12 cellular contexts compared by ENCODE assay signal in genomic region chr1:160115545-160116276, GRCh38. TPM values are rescaled to one million over a fixed set of nuclear protein-coding genes. Genes with fewer than 3 reads are reported as not detected.
DNase-seq lines count a peak whose midpoint lies in the region; ATAC-seq and TF ChIP-seq lines count a peak whose summit lies in the region.
"Had no signal": no experiment of that assay in that cellular context is flagged by ENCODE, and none has a peak within 500 bp of the region (broad histone marks: within the 10 kb centered on the region; RNA-seq: fewer than 3 reads in every experiment).

Gene ATP1A2 (plus strand): TSS chr1:160115759. CDS start chr1:160115862, 103 bp downstream.

- H3K27me3 ChIP-seq in iPS-18a (ENCODE audit: control insufficient read depth, insufficient read depth, low read length) (no peaks in the 10 kb centered on the region), ovary (no peaks in the 10 kb centered on the region), aorta (ENCODE audit: control insufficient read depth in 1 of 2, insufficient read depth in 2 of 2, low read length in 1 of 2) (no peaks in the 10 kb centered on the region)

- H3K4me3 ChIP-seq in iPS-18a (ENCODE audit: low read length): peak within 1 kb of the TSS; percentile 60
- no peak within 1 kb of the TSS for H3K4me3 ChIP-seq in ovary
- H3K4me3 ChIP-seq in aorta (ENCODE audit: low read length in 2 of 2): peak within 1 kb of the TSS; percentile 1 to 72

- H3K9me3 ChIP-seq in iPS-18a (ENCODE audit: control insufficient read depth, low read depth, low read length) (no peaks in the 10 kb centered on the region), ovary (no peaks in the 10 kb centered on the region), aorta (ENCODE audit: control insufficient read depth, low read length) (no peaks in the 10 kb centered on the region)
- H3K9me3 ChIP-seq: neutrophil had no signal

- no peaks in the 10 kb centered on the region for H3K36me3 Mint-ChIP-seq in progenitor cell of endocrine pancreas (ENCODE audit: insufficient read depth)
- H3K36me3 Mint-ChIP-seq in natural killer cell: no peaks in the 10 kb centered on the region

- peak within 1 kb of the TSS; percentile 21 for H3K9ac ChIP-seq in iPS-18a (ENCODE audit: low read length)

- H3K36me3 ChIP-seq in iPS-18a (ENCODE audit: control insufficient read depth, low read depth, low read length) (no peaks in the 10 kb centered on the region), ovary (no peaks in the 10 kb centered on the region), aorta (ENCODE audit: control insufficient read depth in 1 of 2, insufficient read depth in 2 of 2, low read length in 1 of 2) (no peaks in the 10 kb centered on the region)
- H3K36me3 ChIP-seq: neutrophil had no signal

- no peak for TF ChIP-seq POLR2A in ovary (IDR thresholded peaks at IDR 0.05)

- H3K4me1 Mint-ChIP-seq in progenitor cell of endocrine pancreas (ENCODE audit: low read depth) (peaks cover 2% of the 10 kb centered on the region), natural killer cell (no peaks in the 10 kb centered on the region)
- no peaks in the 10 kb centered on the region for H3K4me1 Mint-ChIP-seq in stimulated activated naive CD8-positive, alpha-beta T cell treated with anti-CD3 and anti-CD28 coated beads, Interleukin-15, amount 100 ng/mL, for 72 hours
- H3K4me1 Mint-ChIP-seq: activated B cell treated with CpG ODN at 0.5 μM for 24 hours; activated T-helper 17 cell treated with anti-CD3 and anti-CD28 coated beads, Interleukin-2, amount 50 U/mL, for 72 hours had no signal

- H3K27me3 Mint-ChIP-seq in progenitor cell of endocrine pancreas (peaks cover 48% of the 10 kb centered on the region), natural killer cell (ENCODE audit: low read depth in 2 of 2) (peaks cover under 1 to 24% of the 10 kb centered on the region in 2 donors)
- peaks cover 10% of the 10 kb centered on the region for H3K27me3 Mint-ChIP-seq in stimulated activated naive CD8-positive, alpha-beta T cell treated with anti-CD3 and anti-CD28 coated beads, Interleukin-15, amount 100 ng/mL, for 72 hours

- H3K4me3 Mint-ChIP-seq in progenitor cell of endocrine pancreas (ENCODE audit: low read depth) (no peak within 1 kb of the TSS), natural killer cell (no peak within 1 kb of the TSS)
- H3K4me3 Mint-ChIP-seq in stimulated activated naive CD8-positive, alpha-beta T cell treated with anti-CD3 and anti-CD28 coated beads, Interleukin-15, amount 100 ng/mL, for 72 hours: no peak within 1 kb of the TSS
- H3K4me3 Mint-ChIP-seq: activated B cell treated with CpG ODN at 0.5 μM for 24 hours; activated T-helper 17 cell treated with anti-CD3 and anti-CD28 coated beads, Interleukin-2, amount 50 U/mL, for 72 hours had no signal

- WGBS in ovary, 3 donors: 26 to 33% (median 30%) methylated on average over 16 of the region's 16 CpGs
- 3 to 6% methylated on average over 15 to 16 of the region's 16 CpGs for WGBS in aorta, 2 donors

- H3K9me3 Mint-ChIP-seq in progenitor cell of endocrine pancreas (ENCODE audit: low read depth) (no peaks in the 10 kb centered on the region), natural killer cell (no peaks in the 10 kb centered on the region)
- no peaks in the 10 kb centered on the region for H3K9me3 Mint-ChIP-seq in stimulated activated naive CD8-positive, alpha-beta T cell treated with anti-CD3 and anti-CD28 coated beads, Interleukin-15, amount 100 ng/mL, for 72 hours
- H3K9me3 Mint-ChIP-seq: activated B cell treated with CpG ODN at 0.5 μM for 24 hours; activated T-helper 17 cell treated with anti-CD3 and anti-CD28 coated beads, Interleukin-2, amount 50 U/mL, for 72 hours had no signal

- DNase-seq in cerebellum (ENCODE audit: low spot score) (no peak), ovary (peak in 1 of 5 donors; percentile 49), aorta (no peak), progenitor cell of endocrine pancreas (ENCODE audit: low spot score, unreplicated experiment) (no peak), natural killer cell (no peak)
- DNase-seq in stimulated activated naive CD8-positive, alpha-beta T cell treated with anti-CD3 and anti-CD28 coated beads, Interleukin-15, amount 100 ng/mL, for 72 hours: no peak
- DNase-seq: activated B cell treated with CpG ODN at 0.5 μM for 24 hours, cortex of kidney, MM.1S had no signal

- H3K27ac ChIP-seq in iPS-18a (ENCODE audit: low read length): no peak within 1 kb of the TSS
- peak within 1 kb of the TSS in 1 of 2 donors; percentile 60 for H3K27ac ChIP-seq in ovary
- peak within 1 kb of the TSS; percentile 63 to 81 for H3K27ac ChIP-seq in aorta (ENCODE audit: low read depth in 1 of 2, low read length in 2 of 2)
- H3K27ac ChIP-seq: neutrophil had no signal

- no peak for TF ChIP-seq EP300 in ovary (IDR thresholded peaks at IDR 0.05)

- ATAC-seq in aorta (ENCODE audit: low FRiP score) (peak; percentile 70), natural killer cell (no peak)
- no peak for ATAC-seq in stimulated activated naive CD8-positive, alpha-beta T cell treated with anti-CD3 and anti-CD28 coated beads, Interleukin-15, amount 100 ng/mL, for 72 hours
- ATAC-seq: activated T-helper 17 cell treated with anti-CD3 and anti-CD28 coated beads, Interleukin-2, amount 50 U/mL, for 72 hours had no signal

- TF ChIP-seq CTCF in ovary (IDR thresholded peaks at IDR 0.05) (no peak), progenitor cell of endocrine pancreas (IDR thresholded peaks at IDR 0.05; ENCODE audit: unreplicated experiment) (no peak), natural killer cell (IDR thresholded peaks at IDR 0.05) (no peak)

- H3K4me1 ChIP-seq in iPS-18a (ENCODE audit: control insufficient read depth, low read depth, low read length) (peaks cover 48% of the 10 kb centered on the region), ovary (ENCODE audit: insufficient read depth) (peaks cover 23% of the 10 kb centered on the region), aorta (ENCODE audit: control insufficient read depth in 1 of 2, insufficient read depth in 2 of 2, low read length in 2 of 2) (no peaks in the 10 kb centered on the region)

- intact Hi-C loops in ovary (cut with DNase I) (loop anchor here in 1 of 4 donors (10.0 kb wide), 1 partner anchor 79 kb away; the partner anchor contains the start of gene CASQ1), aorta (cut with DNase I) (loop anchor here in 1 of 2 donors (5.0 kb wide), 2 partner anchors 37 to 77 kb away; partner anchors contain the start of genes ATP1A4 and CASQ1), natural killer cell (cut with micrococcal nuclease) (no loop called here)

- no peak within 1 kb of the TSS for H3K27ac Mint-ChIP-seq in progenitor cell of endocrine pancreas
- no peak within 1 kb of the TSS for H3K27ac Mint-ChIP-seq in natural killer cell
- no peak within 1 kb of the TSS for H3K27ac Mint-ChIP-seq in stimulated activated naive CD8-positive, alpha-beta T cell treated with anti-CD3 and anti-CD28 coated beads, Interleukin-15, amount 100 ng/mL, for 72 hours
- H3K27ac Mint-ChIP-seq: activated B cell treated with CpG ODN at 0.5 μM for 24 hours; activated T-helper 17 cell treated with anti-CD3 and anti-CD28 coated beads, Interleukin-2, amount 50 U/mL, for 72 hours had no signal

RNA-seq across cellular contexts. Expression of gene ATP1A2, which starts in this region (rescaled TPM):
- total RNA-seq in cerebellum (118 TPM), ovary (10 to 100 TPM in 4 of 7 donors, 1 to 10 TPM in 3; 3.0 to 34.0 (median 15.0) TPM), aorta (10 to 100 TPM; 24.8 to 27.7 TPM), progenitor cell of endocrine pancreas (0.11 TPM in 1 of 2 replicates, not detected in the other), natural killer cell (not detected)
- polyA plus RNA-seq in ovary (10 to 100 TPM; 10.4 to 38.6 TPM), aorta (10 to 100 TPM; 15.3 to 26.9 TPM)
- total RNA-seq: activated B cell treated with CpG ODN at 0.5 μM for 24 hours; activated T-helper 17 cell treated with anti-CD3 and anti-CD28 coated beads, Interleukin-2, amount 50 U/mL, for 72 hours had no signal
